In genomic region chr12:94182971-94183701, GRCh38 we compare ENCODE assay signal across 19 cellular contexts. TPM values are rescaled to one million over a fixed set of nuclear protein-coding genes. Genes with fewer than 3 reads are reported as not detected.
A peak's percentile ranks its signal among the peaks of the same experiment; 100 is the strongest.
DNase-seq lines count a peak whose midpoint lies in the region; ATAC-seq, FAIRE-seq and TF ChIP-seq lines count a peak whose summit lies in the region.
"Had no signal": no experiment of that assay in that cellular context is flagged by ENCODE, and none has a peak within 500 bp of the region (broad histone marks: within the 10 kb centered on the region; RNA-seq: fewer than 3 reads in every experiment).

No MANE protein-coding gene starts in this region.

- H3K4ac ChIP-seq in IMR-90 (ENCODE audit: low read depth, low read length) = no peak overlapping the region

- no peaks in the 10 kb centered on the region for H4K20me1 ChIP-seq in IMR-90 (ENCODE audit: insufficient read depth, low read length)

- intact Hi-C loops in IMR-90 (cut with micrococcal nuclease) (no loop called here), colonic mucosa (cut with DNase I) (no loop called here), mucosa of descending colon (cut with DNase I, micrococcal nuclease) (no loop called here), breast epithelium (cut with DNase I; ENCODE audit: low total_unique reads) (no loop called here)

- TF ChIP-seq RAD21 in A549 (conservative IDR thresholded peaks at IDR 0.05 in 1 of 2, IDR thresholded peaks at IDR 0.05 in 1 of 2) = no peak
- no peak for TF ChIP-seq RAD21 in IMR-90 (IDR thresholded peaks at IDR 0.05; ENCODE audit: low read length)

- H2BK15ac ChIP-seq in IMR-90 (ENCODE audit: low read depth, low read length) = no peak overlapping the region

- no peak overlapping the region for H2BK120ac ChIP-seq in IMR-90 (ENCODE audit: low read depth, low read length)

- no peak overlapping the region for H3K23ac ChIP-seq in IMR-90 (ENCODE audit: low read depth, low read length)

- H3K27me3 ChIP-seq in IMR-90 (ENCODE audit: control insufficient read depth, insufficient read depth, low read length) = peaks cover 24% of the 10 kb centered on the region
- no peaks in the 10 kb centered on the region for H3K27me3 ChIP-seq in colonic mucosa
- H3K27me3 ChIP-seq in breast epithelium = no peaks in the 10 kb centered on the region

- no peak for TF ChIP-seq POLR2A in A549 (IDR thresholded peaks at IDR 0.05; ENCODE audit: low read length)
- no peak for TF ChIP-seq POLR2A in IMR-90 (IDR thresholded peaks at IDR 0.05; ENCODE audit: low read depth, low read length)
- no peak for TF ChIP-seq POLR2A in breast epithelium (IDR thresholded peaks at IDR 0.05)

- no peaks in the 10 kb centered on the region for H3K9me1 ChIP-seq in IMR-90 (ENCODE audit: insufficient read depth, low read length)

- no peak overlapping the region for H4K5ac ChIP-seq in IMR-90 (ENCODE audit: low read depth, low read length)

- H3K9ac ChIP-seq in IMR-90 (ENCODE audit: low read depth, low read length) = no peak overlapping the region
- no peak overlapping the region for H3K9ac ChIP-seq in colonic mucosa (ENCODE audit: low read depth in 2 of 2, low read length in 2 of 2)
- H3K9ac ChIP-seq: KMS-11 had no signal

- TF ChIP-seq EP300 in A549 (IDR thresholded peaks at IDR 0.05) = no peak

- H3K18ac ChIP-seq in IMR-90 (ENCODE audit: low read depth, low read length) = no peak overlapping the region

- no peak overlapping the region for H2AFZ ChIP-seq in IMR-90 (replicated peaks; ENCODE audit: low read length, poor library complexity)

- H3K9me3 ChIP-seq in A549 = peaks cover 3% of the 10 kb centered on the region; the same call in 2 of the 3 replicates
- peaks cover 3% of the 10 kb centered on the region for H3K9me3 ChIP-seq in IMR-90 (ENCODE audit: control insufficient read depth, insufficient read depth, low read length)
- H3K9me3 ChIP-seq in colonic mucosa = no peaks in the 10 kb centered on the region
- H3K9me3 ChIP-seq in mucosa of descending colon = peaks cover 2% of the 10 kb centered on the region
- peaks cover 0 to 5% of the 10 kb centered on the region in 2 donors for H3K9me3 ChIP-seq in breast epithelium

- no peak overlapping the region for H2BK5ac ChIP-seq in IMR-90 (ENCODE audit: low read depth, low read length, poor library complexity, severe bottlenecking)

- in situ Hi-C loops in IMR-90 (cut with MboI; ENCODE audit: low sequenced_read_pairs) = no loop called here

- 16% methylated on average over 5 of the region's 5 CpGs for WGBS in A549 (ENCODE audit: missing lambda C conversion rate)
- 47% methylated on average over 2 of the region's 5 CpGs; no CpG with 5 or more reads in 1 of the 2 experiments for WGBS in IMR-90 (ENCODE audit: extremely low coverage in 2 of 2, insufficient read length in 1 of 2), 2 experiments

- H3K4me1 ChIP-seq in A549 = peaks cover 24% of the 10 kb centered on the region; the same call in 1 of the 3 replicates
- 0 out of 2 replicates have a peak, but pooled peaks cover 2% of the 10 kb centered on the region for H3K4me1 ChIP-seq in IMR-90 (ENCODE audit: control insufficient read depth, insufficient read depth, low read length)
- peaks cover 11% of the 10 kb centered on the region for H3K4me1 ChIP-seq in colonic mucosa
- H3K4me1 ChIP-seq in mucosa of descending colon (ENCODE audit: low read depth) = peaks cover 8% of the 10 kb centered on the region
- H3K4me1 ChIP-seq in breast epithelium = no peaks in the 10 kb centered on the region

- no peak for FAIRE-seq in A549 (lab: Jason Lieb, UNC)
- FAIRE-seq: GM19239, H54 had no signal

- no TSS peak for BruUV-seq in IMR-90 (replicated peaks; lab: Mats Ljungman, UMichigan)

- H2AK5ac ChIP-seq in IMR-90 (ENCODE audit: low read depth, low read length) = no peak overlapping the region

- no peak overlapping the region for H4K91ac ChIP-seq in IMR-90 (ENCODE audit: insufficient read depth, low read depth, low read length)

- no peak overlapping the region for H2BK20ac ChIP-seq in IMR-90 (ENCODE audit: low read depth, low read length)

- H3K36me3 ChIP-seq in IMR-90 (ENCODE audit: control insufficient read depth, insufficient read depth, low read length) (no peaks in the 10 kb centered on the region), colonic mucosa (no peaks in the 10 kb centered on the region), mucosa of descending colon (ENCODE audit: low read depth) (no peaks in the 10 kb centered on the region), breast epithelium (no peaks in the 10 kb centered on the region)

- peak overlapping the region; percentile 27 to 38; a peak in 3 of 6 replicates for H3K27ac ChIP-seq in A549
- H3K27ac ChIP-seq in IMR-90 (ENCODE audit: insufficient read depth, low read length) = no peak overlapping the region
- peak overlapping the region; percentile 65 for H3K27ac ChIP-seq in colonic mucosa
- H3K27ac ChIP-seq in breast epithelium = no peak overlapping the region
- H3K27ac ChIP-seq: C4-2B, KMS-11 had no signal

- ATAC-seq in A549 = peak in 1 of 2 experiments; percentile 70; a peak in 3 of 6 replicates
- ATAC-seq in IMR-90 (ENCODE audit: low read depth) = 0 out of 2 replicates have a peak, but pooled peaks have one; percentile 16
- peak; percentile 53 for ATAC-seq in mucosa of descending colon
- ATAC-seq in HG03095 (IDR thresholded peaks at IDR 0.05; ENCODE audit: unreplicated experiment) = no peak
- ATAC-seq: SK-N-SH treated with all-trans-retinoic acid at 6 μM for 48 hours had no signal

- no peak overlapping the region for H2AK9ac ChIP-seq in IMR-90 (replicated peaks; ENCODE audit: low read depth, low read length, poor library complexity)

- TF ChIP-seq CTCF in A549 (IDR thresholded peaks at IDR 0.05) (no peak), IMR-90 (conservative IDR thresholded peaks at IDR 0.05; ENCODE audit: low read depth, low read length) (no peak), colonic mucosa (IDR thresholded peaks at IDR 0.05) (no peak), mucosa of descending colon (IDR thresholded peaks at IDR 0.05) (no peak), breast epithelium (IDR thresholded peaks at IDR 0.05) (no peak)

- H3K4me2 ChIP-seq in A549 (peak overlapping the region; percentile 56), IMR-90 (ENCODE audit: low read depth, low read length) (no peak overlapping the region)
- H3K4me2 ChIP-seq: KMS-11 had no signal

- no peak overlapping the region for H3K56ac ChIP-seq in IMR-90 (ENCODE audit: extremely low read depth, insufficient read depth, low read length)

- POLR2A ChIA-PET in A549 (lab: Yijun Ruan, JAX) (interaction anchor here (0.8 to 1.2 kb wide), 2 partner anchors 10 to 34 kb away, joined by 3 to 5 read pairs; no protein-coding TSS in a partner anchor), IMR-90 (lab: Charles Lee; ENCODE audit: unreplicated experiment) (no interaction called here)

- H3K79me1 ChIP-seq in IMR-90 (ENCODE audit: low read depth in 1 of 2, low read length in 2 of 2) = no peaks in the 10 kb centered on the region

- H4K8ac ChIP-seq in IMR-90 (ENCODE audit: low read depth in 2 of 2, low read length in 2 of 2) = no peak overlapping the region

- no peak overlapping the region for H3K14ac ChIP-seq in IMR-90 (replicated peaks; ENCODE audit: low read depth, low read length)

- DNase-seq in A549 (ENCODE audit: low read depth in 1 of 2, low spot score in 1 of 2) = peak in 1 of 2 experiments; percentile 63
- no peak for DNase-seq in IMR-90
- no peak for DNase-seq in colonic mucosa
- DNase-seq in mucosa of descending colon = no peak
- no peak for DNase-seq in putamen (ENCODE audit: low spot score)
- DNase-seq in stimulated activated naive CD4-positive, alpha-beta T cell treated with Interleukin-2 at 50 U/mL for 16 hours (lab: John Stamatoyannopoulos, UW) = no peak
- DNase-seq in breast epithelium (ENCODE audit: low spot score in 2 of 2) = no peak
- DNase-seq: NCI-H1436; NCI-H2081; NCI-H345; NCI-H526; NK-92 treated with Interleukin-12 subunit alpha and Interleukin-12 subunit beta, amount 100 ng/mL, for 24 hours; SHP77 had no signal

- CTCF ChIA-PET in A549 (lab: Yijun Ruan, JAX) = interaction anchor here (0.8 to 1.3 kb wide), 3 partner anchors 25 to 38 kb away, joined by 3 to 4 read pairs (median 4); no protein-coding TSS in a partner anchor
- CTCF ChIA-PET in IMR-90 (lab: Yijun Ruan, JAX) = interaction anchor here (0.6 kb wide), 1 partner anchor 31 kb away, joined by 5 read pairs; no protein-coding TSS in a partner anchor

- dilution Hi-C loops in IMR-90 (cut with HindIII; ENCODE audit: low sequenced_read_pairs, unreplicated experiment) = no loop called here

- no peak overlapping the region for H3K4me3 ChIP-seq in A549
- no peak overlapping the region for H3K4me3 ChIP-seq in IMR-90 (ENCODE audit: insufficient read depth, low read depth, low read length)
- no peak overlapping the region for H3K4me3 ChIP-seq in colonic mucosa
- H3K4me3 ChIP-seq in mucosa of descending colon = no peak overlapping the region
- H3K4me3 ChIP-seq in breast epithelium = no peak overlapping the region

TF ChIP-seq in A549, 52 proteins besides CTCF, POLR2A, EP300 and RAD21 (continues in another document):
- TF ChIP-seq ZFP36 (IDR thresholded peaks at IDR 0.05; ENCODE audit: borderline replicate concordance, partially characterized antibody) (no peak), CHD2 (IDR thresholded peaks at IDR 0.05; ENCODE audit: low read length, partially characterized antibody) (no peak), NPAS2 (CRISPR knock-in tag; IDR thresholded peaks at IDR 0.05; ENCODE audit: borderline replicate concordance) (no peak), ZNF302 (CRISPR knock-in tag; IDR thresholded peaks at IDR 0.05) (no peak), RARB (CRISPR knock-in tag; IDR thresholded peaks at IDR 0.05) (no peak)

TF ChIP-seq in IMR-90, 13 proteins besides CTCF, POLR2A, EP300 and RAD21 (continues in another document):
- TF ChIP-seq, protein P1, sequence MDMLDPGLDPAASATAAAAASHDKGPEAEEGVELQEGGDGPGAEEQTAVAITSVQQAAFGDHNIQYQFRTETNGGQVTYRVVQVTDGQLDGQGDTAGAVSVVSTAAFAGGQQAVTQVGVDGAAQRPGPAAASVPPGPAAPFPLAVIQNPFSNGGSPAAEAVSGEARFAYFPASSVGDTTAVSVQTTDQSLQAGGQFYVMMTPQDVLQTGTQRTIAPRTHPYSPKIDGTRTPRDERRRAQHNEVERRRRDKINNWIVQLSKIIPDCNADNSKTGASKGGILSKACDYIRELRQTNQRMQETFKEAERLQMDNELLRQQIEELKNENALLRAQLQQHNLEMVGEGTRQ (IDR thresholded peaks at IDR 0.05; ENCODE audit: low read depth, low read length) = no peak

RNA-seq across cellular contexts. Expression of gene PLXNC1, which starts 34.8 kb away (rescaled TPM):
- polyA plus RNA-seq in A549 (2011; rRNA removed) (0.50 and 1.4 TPM in 2 replicates), A549 (2017; fragmentation: RNase III; extraction: RNeasy Plus Mini Kit Qiagen cat#74134 plus additional on column Dnase treatment) (0.12 to 0.18 TPM (median 0.13 TPM) in 3 replicates), IMR-90 (2012; rRNA removed) (0.77 and 1.0 TPM in 2 replicates)
- 0.01 and 0.05 TPM in 2 replicates for polyA plus RNA-seq in A549 (2012; cell fraction: cytosol; rRNA removed)
- polyA plus RNA-seq in A549 (2012; cell fraction: nucleus; rRNA removed) = 0.06 and 0.45 TPM in 2 replicates
- 1.1 and 1.2 TPM in 2 replicates for polyA minus RNA-seq in A549 (2011; rRNA and poly(A)+ RNA removed)
- total RNA-seq in IMR-90 (2012; rRNA removed) (1.1 and 1.6 TPM in 2 replicates), colonic mucosa (10 to 100 TPM in 1 of 2 donors, 1 to 10 TPM in 1; 8.4 to 12.4 TPM), mucosa of descending colon (10 to 100 TPM in 1 of 3 donors, 1 to 10 TPM in 2; 5.2 to 13.2 (median 6.2) TPM), breast epithelium (10 to 100 TPM in 1 of 3 donors, 1 to 10 TPM in 2; 7.5 to 21.4 (median 8.2) TPM)
- polyA plus RNA-seq in IMR-90 (2012; cell fraction: cytosol; rRNA removed) = 0.10 and 0.30 TPM in 2 replicates
- 0.25 and 0.88 TPM in 2 replicates for polyA plus RNA-seq in IMR-90 (2012; cell fraction: nucleus; rRNA removed; ENCODE audit: low replicate concordance)

Comparison
In these comparisons a context has a peak if more than half of its experiments do, and no peak if none do; other contexts are left out.
1. H3K27ac ChIP-seq: peak in A549 (2 of 2) and colonic mucosa (single experiment); none in IMR-90 (single experiment) and breast epithelium (0 of 2).